Comparison of ENCODE assay signal across 35 cellular contexts in the genomic region with DNA sequence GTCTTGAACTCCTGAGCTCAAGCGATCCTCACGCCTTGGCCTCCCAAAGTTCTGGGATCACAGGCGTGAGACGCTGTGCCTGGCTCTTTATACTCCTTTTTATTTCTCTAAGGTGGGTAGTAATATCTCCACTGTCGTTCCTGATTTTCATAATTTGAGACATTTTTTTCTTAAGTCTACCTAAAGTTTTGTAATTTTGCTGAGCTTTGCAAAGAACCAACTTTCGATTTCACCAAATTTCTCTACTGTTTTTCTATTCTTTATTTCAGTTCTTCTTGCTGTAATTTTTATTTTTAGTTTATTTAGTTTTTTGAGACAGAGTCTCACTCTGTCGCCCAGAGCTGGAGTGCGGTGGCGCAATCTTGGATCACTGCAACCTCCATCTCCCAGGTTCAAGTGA.
"Had no signal": no experiment of that assay in that cellular context is flagged by ENCODE, and none has a peak within 500 bp of the region (broad histone marks: within the 10 kb centered on the region; RNA-seq: fewer than 3 reads in every experiment).

No MANE protein-coding gene starts in this region.

- H3K9me3 ChIP-seq: MG63 had no signal

- H3K36me3 ChIP-seq: MG63 had no signal

- H3K4me3 ChIP-seq: MG63 had no signal

- DNase-seq: Karpas-422, Kasumi-1, MG63, MM.1S, MV-4-11, NCI-H1048, NCI-H1092, NCI-H1092 treated with DMSO at 0.1 percent for 48 hours, NCI-H1105, NCI-H1105 treated with DMSO at 0.1 percent for 48 hours, NCI-H1417, NCI-H1417 treated with DMSO at 0.1 percent for 48 hours, NCI-H1436, NCI-H1436 treated with DMSO at 0.1 percent for 48 hours, NCI-H146, NCI-H1694, NCI-H1694 treated with DMSO at 0.1 percent for 48 hours, NCI-H187, NCI-H187 treated with DMSO at 0.1 percent for 48 hours, NCI-H1930, NCI-H2029, NCI-H2029 treated with DMSO at 0.1 percent for 48 hours, NCI-H2081, NCI-H2081 treated with DMSO at 0.1 percent for 48 hours, NCI-H2107, NCI-H2171, NCI-H2171 treated with DMSO at 0.1 percent for 48 hours, NCI-H2227 treated with DMSO at 0.1 percent for 48 hours, NCI-H226, NCI-H345, NCI-H446, NCI-H446 treated with DMSO at 0.1 percent for 48 hours, NCI-H510A, NCI-H510A treated with DMSO at 0.1 percent for 48 hours, NCI-H524 had no signal

- H3K27me3 ChIP-seq: MG63 had no signal
